Comparison of ENCODE assay signal across 8 cellular contexts in genomic region chr1:8077120-8077573, GRCh38. TPM values are rescaled to one million over a fixed set of nuclear protein-coding genes. Genes with fewer than 3 reads are reported as not detected.
DNase-seq lines count a peak whose midpoint lies in the region; ATAC-seq and TF ChIP-seq lines count a peak whose summit lies in the region.

No MANE protein-coding gene starts in this region.

- no peaks in the 10 kb centered on the region for H3K27me3 ChIP-seq in testis

- H3K4me3 ChIP-seq in testis = no peak overlapping the region

- 33 to 60% methylated on average over 8 of the region's 8 CpGs for WGBS in testis, 2 donors

- no peaks in the 10 kb centered on the region for H3K36me3 ChIP-seq in testis (ENCODE audit: low read depth, missing control alignments)

- no peak for TF ChIP-seq POLR2A in testis (IDR thresholded peaks at IDR 0.05)

- TF ChIP-seq CTCF in testis (IDR thresholded peaks at IDR 0.05) = no peak

- H3K9me3 ChIP-seq in testis = no peaks in the 10 kb centered on the region

- no peak for ATAC-seq in HG02852 (IDR thresholded peaks at IDR 0.05; ENCODE audit: unreplicated experiment)

- no peak overlapping the region for H3K27ac ChIP-seq in testis

- DNase-seq in amniotic epithelial cell (ENCODE audit: low read depth) (peak; percentile 94), iris pigment epithelial cell (ENCODE audit: low read depth) (peak; percentile 98), testis (peak; percentile 64), ureter (ENCODE audit: low spot score) (no peak), NCI-H1436 (lab: John Stamatoyannopoulos, UW) (no peak), COR-L47 (lab: John Stamatoyannopoulos, UW) (no peak)

- intact Hi-C loops in testis (cut with DNase I; ENCODE audit: low total_unique reads) = no loop called here

- peaks cover 24% of the 10 kb centered on the region for H3K4me1 ChIP-seq in testis

- no peak for TF ChIP-seq EP300 in Ishikawa (IDR thresholded peaks at IDR 0.05; ENCODE audit: borderline replicate concordance)

- TF ChIP-seq RAD21 in Ishikawa (IDR thresholded peaks at IDR 0.05; ENCODE audit: low read depth) = no peak

TF ChIP-seq in Ishikawa, 13 proteins besides CTCF, POLR2A, EP300 and RAD21:
- TF ChIP-seq CEBPB (IDR thresholded peaks at IDR 0.05) (no peak), FOXM1 (IDR thresholded peaks at IDR 0.05; ENCODE audit: borderline replicate concordance, low read depth) (no peak), MAX (IDR thresholded peaks at IDR 0.05) (peak; percentile 71)

RNA-seq across cellular contexts. Expression of gene ERRFI1, which starts 51.0 kb away (rescaled TPM):
- total RNA-seq in testis = 10 to 100 TPM; 43.3 to 47.9 TPM
- polyA plus RNA-seq in testis (ENCODE audit: insufficient read depth, low read depth, low replicate concordance) = 27.3 TPM
- 62.3 TPM for total RNA-seq in ureter

Comparison
In these comparisons a context has a peak if more than half of its experiments do, and no peak if none do; other contexts are left out.
1. DNase-seq: peak in amniotic epithelial cell (single experiment), iris pigment epithelial cell (single experiment) and testis (single experiment); none in ureter (single experiment), NCI-H1436 (single experiment) and COR-L47 (single experiment).